ENCODE assay signal across 25 cellular contexts in genomic region chr3:4398906-4399305, GRCh38.
"Had no signal": no experiment of that assay in that cellular context is flagged by ENCODE, and none has a peak within 500 bp of the region (broad histone marks: within the 10 kb centered on the region; RNA-seq: fewer than 3 reads in every experiment).

No MANE protein-coding gene starts in this region.

- H3K9me3 Mint-ChIP-seq: stimulated activated naive CD8-positive, alpha-beta T cell treated with anti-CD3 and anti-CD28 coated beads, Interleukin-15, amount 100 ng/mL, for 72 hours had no signal

- H3K27me3 ChIP-seq: dorsolateral prefrontal cortex, left lung, ovary, right lobe of liver, thyroid gland, vagina had no signal

- H3K27ac ChIP-seq: epithelial cell of prostate, left lung, ovary, right lobe of liver, thyroid gland, vagina had no signal

- H3K27ac Mint-ChIP-seq: naive thymus-derived CD4-positive, alpha-beta T cell; stimulated activated naive CD8-positive, alpha-beta T cell treated with anti-CD3 and anti-CD28 coated beads, Interleukin-15, amount 100 ng/mL, for 72 hours had no signal

- H3K4me1 ChIP-seq: right lobe of liver, thyroid gland, vagina had no signal

- H3K36me3 ChIP-seq: ovary, right lobe of liver, thyroid gland, vagina had no signal

- H3K9me3 ChIP-seq: left lung, ovary, right lobe of liver, thyroid gland, vagina had no signal

- FAIRE-seq: frontal cortex, small intestine had no signal

- ATAC-seq: esophagus mucosa; left lung; naive thymus-derived CD4-positive, alpha-beta T cell; right lobe of liver; stimulated activated naive CD8-positive, alpha-beta T cell treated with anti-CD3 and anti-CD28 coated beads, Interleukin-15, amount 100 ng/mL, for 72 hours had no signal

- H3K27me3 Mint-ChIP-seq: naive thymus-derived CD4-positive, alpha-beta T cell; stimulated activated naive CD8-positive, alpha-beta T cell treated with anti-CD3 and anti-CD28 coated beads, Interleukin-15, amount 100 ng/mL, for 72 hours had no signal

- DNase-seq: cerebellar nuclear complex; cortex of kidney; dorsolateral prefrontal cortex; effector CD4-positive, alpha-beta T cell; kidney; left lung; mammary epithelial cell; mesendoderm; midbrain; naive thymus-derived CD4-positive, alpha-beta T cell; occipital lobe; ovary; right lobe of liver; small intestine; stimulated activated CD4-positive, alpha-beta T cell treated with anti-CD3 and anti-CD28 coated beads, Interleukin-1b, Interleukin-23, amount 100 ng/mL, for 48 hours; stimulated activated CD4-positive, alpha-beta T cell treated with anti-CD3 and anti-CD28 coated beads, Interleukin-4, amount 100 ng/mL, for 1 hour; stimulated activated CD8-positive, alpha-beta memory T cell treated with anti-CD3 and anti-CD28 coated beads, Interleukin-4, amount 100 ng/mL, for 48 hours; stimulated activated naive CD4-positive, alpha-beta T cell; stimulated activated naive CD8-positive, alpha-beta T cell treated with anti-CD3 and anti-CD28 coated beads, Interleukin-15, amount 100 ng/mL, for 72 hours; thyroid gland; trophoblast cell had no signal

- H3K4me3 ChIP-seq: dorsolateral prefrontal cortex, left lung, ovary, right lobe of liver, thyroid gland, vagina had no signal

- H3K4me3 Mint-ChIP-seq: naive thymus-derived CD4-positive, alpha-beta T cell; stimulated activated naive CD8-positive, alpha-beta T cell treated with anti-CD3 and anti-CD28 coated beads, Interleukin-15, amount 100 ng/mL, for 72 hours had no signal
